ENCODE assay signal across 10 cellular contexts in the genomic region with DNA sequence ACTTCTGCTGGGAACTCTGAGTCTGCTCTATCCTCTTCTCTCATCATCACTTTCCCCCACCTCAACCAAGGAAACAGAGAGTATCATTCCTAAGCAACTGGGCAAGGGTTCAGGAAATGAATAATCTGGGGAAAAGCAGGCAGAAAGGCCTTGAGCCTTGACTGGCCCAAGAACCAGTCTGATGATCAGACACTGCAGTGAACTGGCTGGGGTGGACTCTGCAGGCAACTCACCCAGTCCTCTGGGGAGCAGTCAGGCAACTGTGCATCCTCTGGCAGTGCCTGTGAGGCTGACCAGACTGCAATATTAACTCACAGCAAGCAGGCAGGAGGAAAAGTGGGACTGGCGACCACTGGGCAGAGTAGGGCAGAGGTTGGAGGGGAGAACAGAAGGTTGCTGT. TPM values are rescaled to one million over a fixed set of nuclear protein-coding genes. Genes with fewer than 3 reads are reported as not detected.
A peak's percentile ranks its signal among the peaks of the same experiment; 100 is the strongest.
DNase-seq lines count a peak whose midpoint lies in the region; ATAC-seq and TF ChIP-seq lines count a peak whose summit lies in the region.
"Had no signal": no experiment of that assay in that cellular context is flagged by ENCODE, and none has a peak within 500 bp of the region (broad histone marks: within the 10 kb centered on the region; RNA-seq: fewer than 3 reads in every experiment).

No MANE protein-coding gene starts in this region.

- H3K27me3 Mint-ChIP-seq in CD4-positive, CD25-positive, alpha-beta regulatory T cell = peaks cover 62% of the 10 kb centered on the region
- peaks cover 3 to 26% (median 17%) of the 10 kb centered on the region in 5 donors for H3K27me3 Mint-ChIP-seq in naive thymus-derived CD8-positive, alpha-beta T cell

- H3K9me3 Mint-ChIP-seq in CD4-positive, CD25-positive, alpha-beta regulatory T cell = no peaks in the 10 kb centered on the region
- H3K9me3 Mint-ChIP-seq in naive thymus-derived CD8-positive, alpha-beta T cell = no peaks in the 10 kb centered on the region

- H3K27ac Mint-ChIP-seq in CD4-positive, CD25-positive, alpha-beta regulatory T cell = no peak overlapping the region
- H3K27ac Mint-ChIP-seq in naive thymus-derived CD8-positive, alpha-beta T cell = no peak overlapping the region

- no peak overlapping the region for H3K27ac ChIP-seq in CD4-positive, CD25-positive, alpha-beta regulatory T cell (ENCODE audit: insufficient read depth, low read length, poor library complexity, severe bottlenecking)
- no peak overlapping the region for H3K27ac ChIP-seq in HEK293 (ENCODE audit: extremely low read depth, low read depth, low read length)
- H3K27ac ChIP-seq in caudate nucleus (ENCODE audit: low read depth, low read length) = no peak overlapping the region

- peaks cover 14% of the 10 kb centered on the region for H3K27me3 ChIP-seq in CD4-positive, CD25-positive, alpha-beta regulatory T cell (ENCODE audit: control insufficient read depth, insufficient read depth, low read length)

- TF ChIP-seq CTCF in HEK293 (tag by site-specific recombination; IDR thresholded peaks at IDR 0.05) = no peak
- TF ChIP-seq CTCF in cardiac fibroblast (IDR thresholded peaks at IDR 0.05; ENCODE audit: low read depth, low read length) = no peak

- CTCF ChIA-PET in HEK293 (lab: Yijun Ruan, JAX) = interaction anchor here (0.7 to 2.2 kb wide), 5 partner anchors 25 to 100 kb away, joined by 3 to 9 read pairs (median 5); partner anchors contain the start of genes NUDT17 and PIAS3

- POLR2A ChIA-PET in HEK293 (lab: Yijun Ruan, JAX) = interaction anchor here (1.5 kb wide), 1 partner anchor 79 kb away, joined by 3 read pairs; the partner anchor contains the start of genes ANKRD34A and POLR3GL
- POLR2A ChIA-PET in naive thymus-derived CD8-positive, alpha-beta T cell (lab: Charles Lee) = interaction anchor here (0.9 kb wide), 1 partner anchor 24 kb away, joined by 3 read pairs; no protein-coding TSS in a partner anchor

- H3K4me1 ChIP-seq in CD4-positive, CD25-positive, alpha-beta regulatory T cell (ENCODE audit: control insufficient read depth, insufficient read depth, low read length, poor library complexity, severe bottlenecking) = peaks cover 11% of the 10 kb centered on the region
- H3K4me1 ChIP-seq in HEK293 (ENCODE audit: control insufficient read depth, insufficient read depth, low read length) = no peaks in the 10 kb centered on the region; the same call in 1 of the 2 replicates

- no peak for DNase-seq in CD4-positive, CD25-positive, alpha-beta regulatory T cell
- DNase-seq in cardiac fibroblast (ENCODE audit: low read depth in 2 of 2) (peak; percentile 65 to 85), NCI-H526 treated with DMSO at 0.1 percent for 48 hours (lab: John Stamatoyannopoulos, UW) (no peak), amygdala (lab: John Stamatoyannopoulos, UW) (no peak), caudate nucleus (lab: John Stamatoyannopoulos, UW) (no peak)
- DNase-seq in naive thymus-derived CD8-positive, alpha-beta T cell = no peak
- DNase-seq: NCI-H1694 treated with DMSO at 0.1 percent for 48 hours, OCI-M1 had no signal

- no peaks in the 10 kb centered on the region for H3K36me3 Mint-ChIP-seq in CD4-positive, CD25-positive, alpha-beta regulatory T cell
- H3K36me3 Mint-ChIP-seq in naive thymus-derived CD8-positive, alpha-beta T cell = no peaks in the 10 kb centered on the region

- H3K4me3 ChIP-seq in CD4-positive, CD25-positive, alpha-beta regulatory T cell (ENCODE audit: low read depth, low read length) = no peak overlapping the region
- H3K4me3 ChIP-seq in HEK293 (ENCODE audit: low read depth, low read length) (no peak overlapping the region), cardiac fibroblast (replicated peaks in 1 of 2; ENCODE audit: low read depth in 2 of 2, low read length in 2 of 2) (peak overlapping the region in 1 of 2 donors; percentile 64)

- H3K9me3 ChIP-seq in CD4-positive, CD25-positive, alpha-beta regulatory T cell (ENCODE audit: control insufficient read depth in 2 of 2, low read length in 2 of 2) = no peaks in the 10 kb centered on the region
- H3K9me3 ChIP-seq in HEK293 (ENCODE audit: control insufficient read depth, insufficient read depth, low read depth, low read length) = no peaks in the 10 kb centered on the region

- H3K36me3 ChIP-seq in CD4-positive, CD25-positive, alpha-beta regulatory T cell (ENCODE audit: control insufficient read depth, insufficient read depth, low read length) = no peaks in the 10 kb centered on the region
- no peaks in the 10 kb centered on the region for H3K36me3 ChIP-seq in HEK293 (ENCODE audit: control insufficient read depth in 2 of 2, insufficient read depth in 1 of 2, low read length in 2 of 2)

- no peak for ATAC-seq in CD4-positive, CD25-positive, alpha-beta regulatory T cell (ENCODE audit: low read depth in 2 of 2)
- ATAC-seq in naive thymus-derived CD8-positive, alpha-beta T cell = no peak
- no peak for ATAC-seq in HG03442 (IDR thresholded peaks at IDR 0.05; ENCODE audit: unreplicated experiment)

- H3K4me1 Mint-ChIP-seq in CD4-positive, CD25-positive, alpha-beta regulatory T cell = peaks cover 6 to 21% (median 12%) of the 10 kb centered on the region in 4 donors
- H3K4me1 Mint-ChIP-seq in naive thymus-derived CD8-positive, alpha-beta T cell = peaks cover 10 to 18% (median 14%) of the 10 kb centered on the region in 4 donors

- H3K4me3 Mint-ChIP-seq in CD4-positive, CD25-positive, alpha-beta regulatory T cell = peak overlapping the region in 3 of 4 donors; percentile 41 to 91 (median 89)
- peak overlapping the region in 9 of 10 donors; percentile 20 to 90 (median 82) for H3K4me3 Mint-ChIP-seq in naive thymus-derived CD8-positive, alpha-beta T cell

TF ChIP-seq in HEK293, 187 proteins besides CTCF, POLR2A, EP300 and RAD21:
- no peak for TF ChIP-seq ZNF423 (tag by site-specific recombination; IDR thresholded peaks at IDR 0.05)
- TF ChIP-seq, protein P1, sequence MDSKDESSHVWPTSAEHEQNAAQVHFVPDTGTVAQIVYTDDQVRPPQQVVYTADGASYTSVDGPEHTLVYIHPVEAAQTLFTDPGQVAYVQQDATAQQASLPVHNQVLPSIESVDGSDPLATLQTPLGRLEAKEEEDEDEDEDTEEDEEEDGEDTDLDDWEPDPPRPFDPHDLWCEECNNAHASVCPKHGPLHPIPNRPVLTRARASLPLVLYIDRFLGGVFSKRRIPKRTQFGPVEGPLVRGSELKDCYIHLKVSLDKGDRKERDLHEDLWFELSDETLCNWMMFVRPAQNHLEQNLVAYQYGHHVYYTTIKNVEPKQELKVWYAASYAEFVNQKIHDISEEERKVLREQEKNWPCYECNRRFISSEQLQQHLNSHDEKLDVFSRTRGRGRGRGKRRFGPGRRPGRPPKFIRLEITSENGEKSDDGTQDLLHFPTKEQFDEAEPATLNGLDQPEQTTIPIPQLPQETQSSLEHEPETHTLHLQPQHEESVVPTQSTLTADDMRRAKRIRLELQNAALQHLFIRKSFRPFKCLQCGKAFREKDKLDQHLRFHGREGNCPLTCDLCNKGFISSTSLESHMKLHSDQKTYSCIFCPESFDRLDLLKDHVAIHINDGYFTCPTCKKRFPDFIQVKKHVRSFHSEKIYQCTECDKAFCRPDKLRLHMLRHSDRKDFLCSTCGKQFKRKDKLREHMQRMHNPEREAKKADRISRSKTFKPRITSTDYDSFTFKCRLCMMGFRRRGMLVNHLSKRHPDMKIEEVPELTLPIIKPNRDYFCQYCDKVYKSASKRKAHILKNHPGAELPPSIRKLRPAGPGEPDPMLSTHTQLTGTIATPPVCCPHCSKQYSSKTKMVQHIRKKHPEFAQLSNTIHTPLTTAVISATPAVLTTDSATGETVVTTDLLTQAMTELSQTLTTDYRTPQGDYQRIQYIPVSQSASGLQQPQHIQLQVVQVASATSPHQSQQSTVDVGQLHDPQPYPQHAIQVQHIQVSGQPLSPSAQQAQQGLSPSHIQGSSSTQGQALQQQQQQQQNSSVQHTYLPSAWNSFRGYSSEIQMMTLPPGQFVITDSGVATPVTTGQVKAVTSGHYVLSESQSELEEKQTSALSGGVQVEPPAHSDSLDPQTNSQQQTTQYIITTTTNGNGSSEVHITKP (tag by site-specific recombination; IDR thresholded peaks at IDR 0.05) = peak; percentile 26; the same call in 1 of the 2 replicates

RNA-seq across cellular contexts. Expression of gene ANKRD35, which starts 1.0 kb away (rescaled TPM):
- 0.17 TPM for total RNA-seq in CD4-positive, CD25-positive, alpha-beta regulatory T cell
- under 1 TPM; 0.24 to 0.45 (median 0.29) TPM for polyA plus RNA-seq in CD4-positive, CD25-positive, alpha-beta regulatory T cell
- not detected for total RNA-seq in naive thymus-derived CD8-positive, alpha-beta T cell
- under 1 TPM; 0.27 to 0.57 (median 0.42) TPM for polyA plus RNA-seq in naive thymus-derived CD8-positive, alpha-beta T cell

RNA-seq across cellular contexts. Expression of gene ITGA10, which starts 25.2 kb away (rescaled TPM):
- 1.1 TPM for total RNA-seq in CD4-positive, CD25-positive, alpha-beta regulatory T cell
- polyA plus RNA-seq in CD4-positive, CD25-positive, alpha-beta regulatory T cell = under 1 TPM in 2 of 4 donors, not detected in 2; 0.21 to 0.23 TPM
- 1 to 10 TPM; 5.0 to 5.1 TPM for total RNA-seq in naive thymus-derived CD8-positive, alpha-beta T cell
- not detected for polyA plus RNA-seq in naive thymus-derived CD8-positive, alpha-beta T cell

RNA-seq across cellular contexts. Expression of gene PIAS3, which starts 25.8 kb away (rescaled TPM):
- total RNA-seq in CD4-positive, CD25-positive, alpha-beta regulatory T cell = 21.9 TPM
- 10 to 100 TPM in 3 of 4 donors, 1 to 10 TPM in 1; 8.8 to 16.3 (median 11.8) TPM for polyA plus RNA-seq in CD4-positive, CD25-positive, alpha-beta regulatory T cell
- total RNA-seq in naive thymus-derived CD8-positive, alpha-beta T cell = 10 to 100 TPM; 31.1 to 33.8 TPM
- polyA plus RNA-seq in naive thymus-derived CD8-positive, alpha-beta T cell = 10 to 100 TPM; 10.7 to 14.7 (median 12.4) TPM

RNA-seq across cellular contexts. Expression of gene PEX11B, which starts 33.8 kb away (rescaled TPM):
- 14.2 TPM for total RNA-seq in CD4-positive, CD25-positive, alpha-beta regulatory T cell
- polyA plus RNA-seq in CD4-positive, CD25-positive, alpha-beta regulatory T cell = 10 to 100 TPM; 50.4 to 71.8 (median 64.5) TPM
- total RNA-seq in naive thymus-derived CD8-positive, alpha-beta T cell = 10 to 100 TPM; 37.5 to 39.7 TPM
- polyA plus RNA-seq in naive thymus-derived CD8-positive, alpha-beta T cell = 10 to 100 TPM; 35.3 to 50.3 (median 44.0) TPM

RNA-seq across cellular contexts. Expression of gene NUDT17, which starts 39.2 kb away (rescaled TPM):
- 3.5 TPM for total RNA-seq in CD4-positive, CD25-positive, alpha-beta regulatory T cell
- polyA plus RNA-seq in CD4-positive, CD25-positive, alpha-beta regulatory T cell = 1 to 10 TPM; 1.6 to 4.8 (median 2.8) TPM
- total RNA-seq in naive thymus-derived CD8-positive, alpha-beta T cell = 1 to 10 TPM; 5.8 to 6.1 TPM
- polyA plus RNA-seq in naive thymus-derived CD8-positive, alpha-beta T cell = 1 to 10 TPM; 2.0 to 3.9 (median 3.4) TPM

Comparison
In these comparisons a context has a peak if more than half of its experiments do, and no peak if none do; other contexts are left out.
1. DNase-seq: peak in cardiac fibroblast (2 of 2); none in CD4-positive, CD25-positive, alpha-beta regulatory T cell (0 of 3), naive thymus-derived CD8-positive, alpha-beta T cell (0 of 10), NCI-H526 treated with DMSO at 0.1 percent for 48 hours (single experiment), amygdala (0 of 56) and caudate nucleus (0 of 61).